Comparison of ENCODE assay signal across 8 cellular contexts in the genomic region with DNA sequence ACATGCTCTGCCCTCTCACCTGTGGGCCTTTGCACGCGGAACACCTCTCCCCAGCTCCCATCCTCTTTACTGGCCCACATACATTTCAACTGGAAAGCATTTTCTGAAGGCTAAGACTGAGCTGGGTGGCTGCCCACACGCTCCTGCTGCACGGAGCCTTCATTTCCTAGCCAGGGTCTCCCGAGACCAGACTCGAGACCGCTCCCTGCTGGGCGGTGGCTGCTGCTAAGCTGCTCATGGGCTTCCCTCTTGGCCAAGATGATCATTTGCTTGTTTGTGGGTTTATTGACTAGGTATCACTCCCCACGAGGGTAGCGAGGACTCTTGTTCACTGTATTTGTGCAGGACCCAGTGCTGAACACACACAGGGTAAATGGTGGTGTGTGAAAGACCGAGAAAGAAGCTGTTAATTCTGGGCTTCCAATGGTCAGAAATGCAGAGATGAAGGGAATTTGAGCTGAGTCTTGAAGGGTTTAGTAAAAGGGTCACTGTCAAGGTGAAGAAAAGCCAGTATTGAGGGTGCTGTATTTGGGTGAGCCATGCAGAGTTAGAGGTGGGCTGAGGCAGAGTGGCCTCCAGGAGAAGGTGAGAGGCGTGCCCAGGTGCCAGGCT. TPM values are rescaled to one million over a fixed set of nuclear protein-coding genes. Genes with fewer than 3 reads are reported as not detected.
DNase-seq lines count a peak whose midpoint lies in the region; ATAC-seq and TF ChIP-seq lines count a peak whose summit lies in the region.

No MANE protein-coding gene starts in this region.

- DNase-seq in AG09309 (ENCODE audit: low read depth) = peak; percentile 24
- peak; percentile 62 for DNase-seq in Jurkat, Clone E6-1 (ENCODE audit: low read depth, low spot score)
- DNase-seq in T-helper 17 cell = peak; percentile 47 to 68 (median 55)
- DNase-seq in anterior cingulate cortex (lab: John Stamatoyannopoulos, UW) = peak in 55 of 58 donors; percentile 4 to 85 (median 63)
- peak; percentile 35 to 71 for DNase-seq in hippocampal formation (lab: John Stamatoyannopoulos, UW)
- peak; percentile 65 for DNase-seq in retina
- DNase-seq in aorta = peak; percentile 87 to 90

- WGBS in aorta, 2 donors = 17% methylated on average over 12 of the region's 12 CpGs

- H3K9me3 ChIP-seq in T-helper 17 cell (ENCODE audit: control insufficient read depth, low read length, poor library complexity, severe bottlenecking) = no peaks in the 10 kb centered on the region
- no peaks in the 10 kb centered on the region for H3K9me3 ChIP-seq in aorta (ENCODE audit: control insufficient read depth, low read length)

- peak; percentile 38 for ATAC-seq in GM18861 (IDR thresholded peaks at IDR 0.05; ENCODE audit: unreplicated experiment)
- ATAC-seq in T-helper 17 cell = peak; percentile 59
- peak; percentile 72 for ATAC-seq in aorta (ENCODE audit: low FRiP score)

- H3K27me3 ChIP-seq in aorta (ENCODE audit: control insufficient read depth in 1 of 2, insufficient read depth in 2 of 2, low read length in 1 of 2) = no peaks in the 10 kb centered on the region

- H3K4me3 ChIP-seq in AG09309 (ENCODE audit: control insufficient read depth, low read depth, low read length) (peak overlapping the region; percentile 94), aorta (ENCODE audit: low read length in 2 of 2) (peak overlapping the region; percentile 20 to 76)
- peak overlapping the region; percentile 95 for H3K4me3 ChIP-seq in Jurkat, Clone E6-1 (ENCODE audit: low read length)

- H3K36me3 Mint-ChIP-seq in T-helper 17 cell (ENCODE audit: low read depth) = peaks cover 7% of the 10 kb centered on the region

- H3K4me1 ChIP-seq in aorta (ENCODE audit: control insufficient read depth in 1 of 2, insufficient read depth in 2 of 2, low read length in 2 of 2) = no peaks in the 10 kb centered on the region

- H3K27ac ChIP-seq in aorta (ENCODE audit: low read depth in 1 of 2, low read length in 2 of 2) = no peak overlapping the region

- H3K4me3 Mint-ChIP-seq in T-helper 17 cell = peak overlapping the region; percentile 100

- intact Hi-C loops in aorta (cut with DNase I) = loop anchor here (1.0 to 5.0 kb wide), 3 partner anchors 46 to 121 kb away; a partner anchor contains a TSS

- H3K4me1 Mint-ChIP-seq in T-helper 17 cell = peaks cover 21% of the 10 kb centered on the region

- peak overlapping the region; percentile 98 for H3K27ac Mint-ChIP-seq in T-helper 17 cell

- H3K27me3 Mint-ChIP-seq in T-helper 17 cell = no peaks in the 10 kb centered on the region

- TF ChIP-seq CTCF in AG09309 (IDR thresholded peaks at IDR 0.05; ENCODE audit: control insufficient read depth, insufficient read depth, low read depth, low read length, missing control alignments) = peak; percentile 88

- no peaks in the 10 kb centered on the region for H3K36me3 ChIP-seq in aorta (ENCODE audit: control insufficient read depth in 1 of 2, insufficient read depth in 2 of 2, low read length in 1 of 2)

RNA-seq across cellular contexts. Expression of a gene that starts 0.9 kb away (rescaled TPM):
- 203 TPM for polyA plus RNA-seq in Jurkat, Clone E6-1 (2012; ENCODE audit: insufficient read depth, insufficient read length)
- 10 to 100 TPM; 33.5 to 43.0 TPM for total RNA-seq in T-helper 17 cell
- total RNA-seq in aorta = 10 to 100 TPM; 27.8 to 31.2 TPM
- 10 to 100 TPM; 53.9 to 54.1 TPM for polyA plus RNA-seq in aorta

RNA-seq across cellular contexts. Expression of a gene that starts 1.1 kb away (rescaled TPM):
- polyA plus RNA-seq in Jurkat, Clone E6-1 (2012; ENCODE audit: insufficient read depth, insufficient read length) = 9.3 TPM
- total RNA-seq in T-helper 17 cell = 10 to 100 TPM; 37.2 to 38.6 TPM
- 10 to 100 TPM; 29.5 to 44.1 TPM for total RNA-seq in aorta
- polyA plus RNA-seq in aorta = 10 to 100 TPM in 1 of 2 donors, 1 to 10 TPM in 1; 9.3 to 28.2 TPM

RNA-seq across cellular contexts. Expression of a gene that starts 8.6 kb away (rescaled TPM):
- not detected for polyA plus RNA-seq in Jurkat, Clone E6-1 (2012; ENCODE audit: insufficient read depth, insufficient read length)
- not detected for total RNA-seq in T-helper 17 cell
- total RNA-seq in aorta = not detected
- polyA plus RNA-seq in aorta = not detected

RNA-seq across cellular contexts. Expression of a gene that starts 46.1 kb away (rescaled TPM):
- 328 TPM for polyA plus RNA-seq in Jurkat, Clone E6-1 (2012; ENCODE audit: insufficient read depth, insufficient read length)
- 100 to 1,000 TPM; 130 to 158 TPM for total RNA-seq in T-helper 17 cell
- 10 to 100 TPM; 60.2 to 61.3 TPM for total RNA-seq in aorta
- polyA plus RNA-seq in aorta = 100 to 1,000 TPM in 1 of 2 donors, 10 to 100 TPM in 1; 88.6 to 116 TPM

RNA-seq across cellular contexts. Expression of a gene that starts 54.2 kb away (rescaled TPM):
- polyA plus RNA-seq in Jurkat, Clone E6-1 (2012; ENCODE audit: insufficient read depth, insufficient read length) = 93.9 TPM
- total RNA-seq in T-helper 17 cell = 1 to 10 TPM in 1 of 2 donors, under 1 TPM in 1; 0.42 to 1.3 TPM
- 1 to 10 TPM in 1 of 2 donors, under 1 TPM in 1; 0.88 to 1.5 TPM for total RNA-seq in aorta
- 1 to 10 TPM in 1 of 2 donors, under 1 TPM in 1; 0.05 to 1.0 TPM for polyA plus RNA-seq in aorta

Comparison
In these comparisons a context has a peak if more than half of its experiments do, and no peak if none do; other contexts are left out.
1. DNase-seq: peak in every context shown above with its lines; median percentile 88 in aorta; 65 in retina; 63 in anterior cingulate cortex; 62 in Jurkat, Clone E6-1; 55 in T-helper 17 cell; 53 in hippocampal formation; 24 in AG09309.